ENCODE assay signal across 20 cellular contexts in genomic region chr6:40681622-40682021, GRCh38.
DNase-seq lines count a peak whose midpoint lies in the region; ATAC-seq and TF ChIP-seq lines count a peak whose summit lies in the region.
"Had no signal": no experiment of that assay in that cellular context is flagged by ENCODE, and none has a peak within 500 bp of the region (broad histone marks: within the 10 kb centered on the region; RNA-seq: fewer than 3 reads in every experiment).

No MANE protein-coding gene starts in this region.

- peaks cover 22% of the 10 kb centered on the region for H3K4me1 ChIP-seq in BLaER1
- no peaks in the 10 kb centered on the region for H3K4me1 ChIP-seq in mucosa of descending colon (ENCODE audit: low read depth)
- peaks cover 2% of the 10 kb centered on the region for H3K4me1 ChIP-seq in testis

- no peak for TF ChIP-seq POLR2A in testis (IDR thresholded peaks at IDR 0.05)

- H4K20me1 ChIP-seq in BLaER1 (no peaks in the 10 kb centered on the region), neural cell (ENCODE audit: insufficient read depth) (no peaks in the 10 kb centered on the region)
- H4K20me1 ChIP-seq: BLaER1 treated with 17β-estradiol and CSF1 and Interleukin-3, amounts not matched to agents 10 nM and 100 nM had no signal

- H3K9ac ChIP-seq in BLaER1 (no peak overlapping the region), neural cell (ENCODE audit: low read length) (no peak overlapping the region)
- H3K9ac ChIP-seq: BLaER1 treated with 17β-estradiol and CSF1 and Interleukin-3, amounts not matched to agents 10 nM and 100 nM had no signal

- H3K27me3 ChIP-seq in BLaER1 (no peaks in the 10 kb centered on the region), neural cell (ENCODE audit: insufficient read depth, low read depth, low read length) (no peaks in the 10 kb centered on the region), testis (no peaks in the 10 kb centered on the region)
- H3K27me3 ChIP-seq: BLaER1 treated with 17β-estradiol and CSF1 and Interleukin-3, amounts not matched to agents 10 nM and 100 nM had no signal

- H2AFZ ChIP-seq in neural cell (ENCODE audit: low read depth, low read length), result no peak overlapping the region
- H2AFZ ChIP-seq: GM23338 had no signal

- H3K4me3 ChIP-seq in BLaER1, result no peak overlapping the region
- no peak overlapping the region for H3K4me3 ChIP-seq in neural cell (ENCODE audit: low read length)
- no peak overlapping the region for H3K4me3 ChIP-seq in mucosa of descending colon
- no peak overlapping the region for H3K4me3 ChIP-seq in testis
- H3K4me3 ChIP-seq: BLaER1 treated with 17β-estradiol and CSF1 and Interleukin-3, amounts not matched to agents 10 nM and 100 nM; GM12878; GM23338 had no signal

- no peak for TF ChIP-seq EP300 in neural cell (conservative IDR thresholded peaks at IDR 0.05; ENCODE audit: poor library complexity, severe bottlenecking)

- intact Hi-C loops in mucosa of descending colon (cut with DNase I, micrococcal nuclease) (no loop called here), testis (cut with DNase I; ENCODE audit: low total_unique reads) (no loop called here)

- H3K9me2 ChIP-seq in neural cell (ENCODE audit: insufficient read depth, low read length), result no peaks in the 10 kb centered on the region

- peaks cover 19% of the 10 kb centered on the region for H3K9me3 ChIP-seq in BLaER1
- H3K9me3 ChIP-seq in neural cell (ENCODE audit: low read length), result no peaks in the 10 kb centered on the region
- peaks cover 6% of the 10 kb centered on the region for H3K9me3 ChIP-seq in mucosa of descending colon
- no peaks in the 10 kb centered on the region for H3K9me3 ChIP-seq in testis

- TF ChIP-seq RAD21 in neural cell (conservative IDR thresholded peaks at IDR 0.05), result no peak

- 90 to 97% methylated on average over 3 of the region's 3 CpGs for whole genome bisulfite sequencing in testis, 2 donors

- H3F3A ChIP-seq in neural cell (ENCODE audit: insufficient read depth, low read length, poor library complexity, severe bottlenecking), result no peaks in the 10 kb centered on the region

- no peak for ATAC-seq in mucosa of descending colon
- ATAC-seq: GM12878, GM23338, HCT116 had no signal

- H3K27ac ChIP-seq in BLaER1 (no peak overlapping the region), neural cell (ENCODE audit: low read length) (peak overlapping the region; percentile 27), testis (no peak overlapping the region)
- H3K27ac ChIP-seq: 22Rv1; BLaER1 treated with 17β-estradiol and CSF1 and Interleukin-3, amounts not matched to agents 10 nM and 100 nM had no signal

- TF ChIP-seq CTCF in neural cell (IDR thresholded peaks at IDR 0.05; ENCODE audit: poor library complexity, severe bottlenecking) (no peak), mucosa of descending colon (IDR thresholded peaks at IDR 0.05) (no peak), testis (IDR thresholded peaks at IDR 0.05) (no peak)

- H3K4me2 ChIP-seq in BLaER1, result 0 out of 2 replicates have a peak overlapping the region, but pooled peaks have one; percentile 25
- peak overlapping the region; percentile 8 for H3K4me2 ChIP-seq in neural cell (ENCODE audit: low read length)
- H3K4me2 ChIP-seq: GM23338 had no signal

- no peaks in the 10 kb centered on the region for H3K36me3 ChIP-seq in BLaER1
- no peaks in the 10 kb centered on the region for H3K36me3 ChIP-seq in neural cell (ENCODE audit: insufficient read depth, low read length)
- no peaks in the 10 kb centered on the region for H3K36me3 ChIP-seq in mucosa of descending colon (ENCODE audit: low read depth)
- H3K36me3 ChIP-seq in testis (ENCODE audit: low read depth, missing control alignments), result no peaks in the 10 kb centered on the region
- H3K36me3 ChIP-seq: BLaER1 treated with 17β-estradiol and CSF1 and Interleukin-3, amounts not matched to agents 10 nM and 100 nM had no signal

- DNase-seq in NCI-H146 treated with DMSO at 0.1 percent for 48 hours (lab: John Stamatoyannopoulos, UW; ENCODE audit: unreplicated experiment) (peak; percentile 17), NCI-H69 (lab: John Stamatoyannopoulos, UW) (peak; percentile 30), mucosa of descending colon (no peak), germinal center (ENCODE audit: low spot score) (no peak), testis (no peak)
- no peak for DNase-seq in activated CD8-positive, alpha-beta memory T cell treated with anti-CD3 and anti-CD28 coated beads for 24 hours
- DNase-seq: CD4-positive, alpha-beta T cell; CD8-positive, alpha-beta memory T cell; DMS 273 treated with DMSO at 0.1 percent for 48 hours; DMS79; EL; GDM1; H9 had no signal

- H3K79me2 ChIP-seq in neural cell (replicated peaks; ENCODE audit: insufficient read depth, low read length), result no peaks in the 10 kb centered on the region

TF ChIP-seq in neural cell, 6 proteins besides CTCF, POLR2A, EP300 and RAD21:
- TF ChIP-seq POLR2AphosphoS5 (IDR thresholded peaks at IDR 0.05) (no peak), EZH2 (IDR thresholded peaks at IDR 0.05; ENCODE audit: borderline replicate concordance, insufficient read depth, low read length, poor library complexity, severe bottlenecking) (no peak), SMC3 (conservative IDR thresholded peaks at IDR 0.05; ENCODE audit: poor library complexity) (no peak), REST (IDR thresholded peaks at IDR 0.05; ENCODE audit: borderline replicate concordance) (no peak), MXI1 (conservative IDR thresholded peaks at IDR 0.05; ENCODE audit: poor library complexity, severe bottlenecking) (no peak), TAF1 (IDR thresholded peaks at IDR 0.05; ENCODE audit: low read depth) (no peak)

Comparison
In these comparisons a context has a peak if more than half of its experiments do, and no peak if none do; other contexts are left out.
1. DNase-seq: peak in NCI-H146 treated with DMSO at 0.1 percent for 48 hours (single experiment) and NCI-H69 (single experiment); none in activated CD8-positive, alpha-beta memory T cell treated with anti-CD3 and anti-CD28 coated beads for 24 hours (single experiment), mucosa of descending colon (0 of 3), germinal center (single experiment) and testis (single experiment).